In genomic region chr10:93039110-93039509, GRCh38 we compare ENCODE assay signal across 14 cellular contexts. TPM values are rescaled to one million over a fixed set of nuclear protein-coding genes. Genes with fewer than 3 reads are reported as not detected.
DNase-seq lines count a peak whose midpoint lies in the region; ATAC-seq and TF ChIP-seq lines count a peak whose summit lies in the region.
"Had no signal": no experiment of that assay in that cellular context is flagged by ENCODE, and none has a peak within 500 bp of the region (broad histone marks: within the 10 kb centered on the region; RNA-seq: fewer than 3 reads in every experiment).

No MANE protein-coding gene starts in this region.

- H3K4me3 Mint-ChIP-seq in GM23338, result no peak overlapping the region
- H3K4me3 Mint-ChIP-seq in stimulated activated naive CD8-positive, alpha-beta T cell treated with anti-CD3 and anti-CD28 coated beads, Interleukin-15, amount 100 ng/mL, for 72 hours, result no peak overlapping the region
- H3K4me3 Mint-ChIP-seq: CD14-positive monocyte; CD8-positive, alpha-beta T cell had no signal

- H4K5ac ChIP-seq in mesendoderm (ENCODE audit: low read length), result no peak overlapping the region

- no peaks in the 10 kb centered on the region for H3K27me3 Mint-ChIP-seq in GM23338 (ENCODE audit: insufficient read depth, low read depth, poor library complexity)
- no peaks in the 10 kb centered on the region for H3K27me3 Mint-ChIP-seq in stimulated activated naive CD8-positive, alpha-beta T cell treated with anti-CD3 and anti-CD28 coated beads, Interleukin-15, amount 100 ng/mL, for 72 hours

- no peak overlapping the region for H2BK120ac ChIP-seq in mesendoderm (ENCODE audit: low read depth, low read length)

- 0 out of 2 replicates have a peak overlapping the region, but pooled peaks have one; percentile 13 for H3K4me2 ChIP-seq in GM23338
- H3K4me2 ChIP-seq in mesendoderm (ENCODE audit: low read length), result no peak overlapping the region

- H3K4me1 ChIP-seq in GM23338 (ENCODE audit: insufficient read depth) (peaks cover 4% of the 10 kb centered on the region; the same call in 1 of the 2 replicates), adipocyte (ENCODE audit: control insufficient read depth, insufficient read depth, low read length) (peaks cover 5% of the 10 kb centered on the region), mesendoderm (ENCODE audit: control insufficient read depth, low read depth, low read length) (no peaks in the 10 kb centered on the region), adrenal gland (replicated peaks in 1 of 2) (no peaks in the 10 kb centered on the region)

- no peaks in the 10 kb centered on the region for H3K79me1 ChIP-seq in mesendoderm (ENCODE audit: low read length)

- no peaks in the 10 kb centered on the region for H3K9me2 ChIP-seq in GM23338 (ENCODE audit: insufficient read depth)

- H4K20me1 ChIP-seq in GM23338 (replicated peaks; ENCODE audit: insufficient read depth), result no peaks in the 10 kb centered on the region

- peak overlapping the region; percentile 84 for H3K18ac ChIP-seq in mesendoderm (ENCODE audit: low read length)

- no peak for ATAC-seq in GM23338
- ATAC-seq in stimulated activated naive CD8-positive, alpha-beta T cell treated with anti-CD3 and anti-CD28 coated beads, Interleukin-15, amount 100 ng/mL, for 72 hours, result no peak
- ATAC-seq: CD8-positive, alpha-beta T cell had no signal

- H3K36me3 Mint-ChIP-seq in GM23338 (ENCODE audit: low read depth), result no peaks in the 10 kb centered on the region

- H3K4ac ChIP-seq in mesendoderm (ENCODE audit: low read depth, low read length), result no peak overlapping the region

- no peaks in the 10 kb centered on the region for H3K79me2 ChIP-seq in GM23338 (replicated peaks; ENCODE audit: insufficient read depth)
- H3K79me2 ChIP-seq in mesendoderm (ENCODE audit: control insufficient read depth, insufficient read depth, low read length), result no peaks in the 10 kb centered on the region

- no peaks in the 10 kb centered on the region for H3F3A ChIP-seq in GM23338 (replicated peaks; ENCODE audit: low read depth)

- no peak overlapping the region for H3K27ac ChIP-seq in GM23338 (ENCODE audit: low read depth)
- no peak overlapping the region for H3K27ac ChIP-seq in mesendoderm (ENCODE audit: low read depth, low read length)
- H3K27ac ChIP-seq in adrenal gland, result no peak overlapping the region
- H3K27ac ChIP-seq: HL-60 had no signal

- intact Hi-C loops in adrenal gland (cut with DNase I), result no loop called here

- no peak overlapping the region for H4K8ac ChIP-seq in mesendoderm (ENCODE audit: low read depth, low read length)

- in situ Hi-C loops in ACHN (cut with HindIII; ENCODE audit: low pct_ligation_motif_present, low pct_unique_long_range_greater_than_20kb, low sequenced_read_pairs), result no loop called here

- no peaks in the 10 kb centered on the region for H3K9me3 Mint-ChIP-seq in GM23338
- no peaks in the 10 kb centered on the region for H3K9me3 Mint-ChIP-seq in stimulated activated naive CD8-positive, alpha-beta T cell treated with anti-CD3 and anti-CD28 coated beads, Interleukin-15, amount 100 ng/mL, for 72 hours
- H3K9me3 Mint-ChIP-seq: CD8-positive, alpha-beta T cell had no signal

- H3K4me3 ChIP-seq in GM23338 (no peak overlapping the region), adipocyte (ENCODE audit: low read length) (no peak overlapping the region), mesendoderm (ENCODE audit: low read length) (no peak overlapping the region), adrenal gland (no peak overlapping the region)
- H3K4me3 ChIP-seq: HAP-1 had no signal

- WGBS in mesendoderm (ENCODE audit: extremely low coverage, insufficient coverage, low lambda C conversion rate), result no CpG with 5 or more reads among the region's 1 CpG
- WGBS in adrenal gland, 4 donors, result 92 to 100% (median 99%) methylated on average over 1 of the region's 1 CpG

- no peak overlapping the region for H2AK5ac ChIP-seq in mesendoderm (ENCODE audit: low read length)

- H3K27me3 ChIP-seq in GM23338 (ENCODE audit: insufficient read depth) (no peaks in the 10 kb centered on the region), adipocyte (replicated peaks; ENCODE audit: control insufficient read depth, insufficient read depth, low read length) (no peaks in the 10 kb centered on the region), mesendoderm (ENCODE audit: insufficient read depth, low read length, poor library complexity) (no peaks in the 10 kb centered on the region), adrenal gland (no peaks in the 10 kb centered on the region)

- H3K9me3 ChIP-seq in adipocyte (ENCODE audit: control insufficient read depth, low read length) (no peaks in the 10 kb centered on the region), adrenal gland (replicated peaks in 1 of 3) (no peaks in the 10 kb centered on the region)
- H3K9me3 ChIP-seq: HAP-1 had no signal

- no peak for TF ChIP-seq CTCF in GM23338 (conservative IDR thresholded peaks at IDR 0.05; ENCODE audit: low read depth in 2 of 2)
- TF ChIP-seq CTCF in adrenal gland (IDR thresholded peaks at IDR 0.05), result no peak

- H3K56ac ChIP-seq in mesendoderm (ENCODE audit: low read length), result no peak overlapping the region

- H3K36me3 ChIP-seq in GM23338 (ENCODE audit: insufficient read depth) (no peaks in the 10 kb centered on the region), adipocyte (ENCODE audit: control insufficient read depth, insufficient read depth, low read length, severe bottlenecking) (no peaks in the 10 kb centered on the region), mesendoderm (ENCODE audit: control insufficient read depth, insufficient read depth, low read length) (no peaks in the 10 kb centered on the region), adrenal gland (replicated peaks in 1 of 2) (no peaks in the 10 kb centered on the region)
- H3K36me3 ChIP-seq: HAP-1 had no signal

- H3K4me1 Mint-ChIP-seq in GM23338, result peaks cover 19% of the 10 kb centered on the region
- no peaks in the 10 kb centered on the region for H3K4me1 Mint-ChIP-seq in stimulated activated naive CD8-positive, alpha-beta T cell treated with anti-CD3 and anti-CD28 coated beads, Interleukin-15, amount 100 ng/mL, for 72 hours

- no peak overlapping the region for H3K27ac Mint-ChIP-seq in GM23338
- H3K27ac Mint-ChIP-seq in stimulated activated naive CD8-positive, alpha-beta T cell treated with anti-CD3 and anti-CD28 coated beads, Interleukin-15, amount 100 ng/mL, for 72 hours, result no peak overlapping the region
- H3K27ac Mint-ChIP-seq: CD14-positive monocyte; CD8-positive, alpha-beta T cell had no signal

- H3K9ac ChIP-seq in adipocyte (ENCODE audit: low read length), result no peak overlapping the region
- H3K9ac ChIP-seq in mesendoderm (ENCODE audit: low read length), result no peak overlapping the region

- no peak for TF ChIP-seq POLR2A in adrenal gland (IDR thresholded peaks at IDR 0.05)

- no peak for DNase-seq in GM23338 (ENCODE audit: low spot score)
- DNase-seq in adipocyte (ENCODE audit: low read depth), result peak; percentile 49
- no peak for DNase-seq in mesendoderm
- no peak for DNase-seq in iPS-NIHi7 (ENCODE audit: extremely low spot score)
- DNase-seq in adrenal gland, result no peak
- DNase-seq in ACHN, result no peak
- no peak for DNase-seq in stimulated activated naive CD8-positive, alpha-beta T cell treated with anti-CD3 and anti-CD28 coated beads, Interleukin-15, amount 100 ng/mL, for 72 hours
- DNase-seq: CD8-positive, alpha-beta T cell; COR-L47; DMS153; DMS79 treated with DMSO at 0.1 percent for 48 hours had no signal

- no peak overlapping the region for H2AFZ ChIP-seq in GM23338

- H2BK15ac ChIP-seq in mesendoderm (replicated peaks; ENCODE audit: low read depth), result no peak overlapping the region

- no peak overlapping the region for H3K23ac ChIP-seq in mesendoderm (ENCODE audit: low read length)

- no peak overlapping the region for H2BK5ac ChIP-seq in mesendoderm (ENCODE audit: low read length)

TF ChIP-seq in GM23338, 12 proteins besides CTCF, POLR2A, EP300 and RAD21 (continues in another document):
- no peak for TF ChIP-seq EZH2 (IDR thresholded peaks at IDR 0.05; ENCODE audit: low read depth, unreplicated experiment)
- no peak for TF ChIP-seq EZH2phosphoT487 (IDR thresholded peaks at IDR 0.05; ENCODE audit: unreplicated experiment)
- no peak for TF ChIP-seq JUNB (IDR thresholded peaks at IDR 0.05; ENCODE audit: unreplicated experiment)
- no peak for TF ChIP-seq REST (IDR thresholded peaks at IDR 0.05; ENCODE audit: unreplicated experiment)
- TF ChIP-seq ZNF331 (CRISPR knock-in tag; IDR thresholded peaks at IDR 0.05; ENCODE audit: low read depth), result no peak

RNA-seq across cellular contexts. Expression of gene CYP26C1, which starts 21.5 kb away (rescaled TPM):
- total RNA-seq in GM23338 (2014; rRNA removed; shearing (Covaris generic)), result 0.24 TPM in 1 of 2 replicates, not detected in the other
- polyA plus RNA-seq in GM23338 (2016; fragmentation: Nextera tagmentation; extraction: Ambion mirVana) (not detected in 2 replicates), adrenal gland (under 1 TPM; 0.10 to 0.48 (median 0.31) TPM)
- polyA plus RNA-seq in mesendoderm (2013, experiment 1 of 2), result 0.10 TPM
- 0.08 TPM for polyA plus RNA-seq in mesendoderm (2013, experiment 2 of 2)
- total RNA-seq in adrenal gland, result 1 to 10 TPM in 1 of 8 donors, under 1 TPM in 6, not detected in 1; 0.12 to 5.8 (median 0.25) TPM
- polyA plus RNA-seq: CD14-positive monocyte had no signal

RNA-seq across cellular contexts. Expression of gene CYP26A1, which starts 34.6 kb away (rescaled TPM):
- total RNA-seq in GM23338 (2014; rRNA removed; shearing (Covaris generic)), result 1.8 and 2.8 TPM in 2 replicates
- polyA plus RNA-seq in GM23338 (2016; fragmentation: Nextera tagmentation; extraction: Ambion mirVana) (0.87 and 1.2 TPM in 2 replicates), adrenal gland (under 1 TPM; 0.10 to 0.62 (median 0.56) TPM)
- 49.3 TPM for polyA plus RNA-seq in mesendoderm (2013, experiment 1 of 2)
- 50.0 TPM for polyA plus RNA-seq in mesendoderm (2013, experiment 2 of 2)
- 1 to 10 TPM in 1 of 8 donors, under 1 TPM in 3, not detected in 4; 0.29 to 4.2 (median 0.42) TPM for total RNA-seq in adrenal gland
- total RNA-seq: CD8-positive, alpha-beta T cell had no signal
- polyA plus RNA-seq: CD14-positive monocyte had no signal
